ENCODE assay signal across 8 cellular contexts in the genomic region with DNA sequence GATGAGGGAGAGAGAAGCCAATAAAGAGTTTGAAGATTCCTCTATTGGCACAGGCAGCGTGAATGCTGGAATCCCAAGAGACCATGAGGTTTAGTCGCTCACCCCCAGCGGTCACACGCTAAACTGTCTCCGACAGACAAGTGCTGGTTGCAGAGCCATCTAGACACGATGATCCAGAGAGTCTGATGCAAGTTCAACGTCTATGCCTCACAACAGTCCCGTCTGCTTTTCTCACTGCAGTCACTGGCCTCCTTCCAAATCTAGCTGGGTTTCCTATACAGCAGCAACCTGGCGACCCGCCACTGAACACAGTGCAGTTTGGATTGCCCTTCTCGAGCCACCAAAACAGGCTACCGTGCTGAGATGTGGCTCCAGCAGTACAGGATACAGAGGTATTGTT.
DNase-seq lines count a peak whose midpoint lies in the region; ATAC-seq and TF ChIP-seq lines count a peak whose summit lies in the region.

No MANE protein-coding gene starts in this region.

- in situ Hi-C loops in mammary epithelial cell (cut with MboI; ENCODE audit: low sequenced_read_pairs in 2 of 2), result no loop called here

- intact Hi-C loops in MCF 10A (cut with micrococcal nuclease) (no loop called here), mammary epithelial cell (cut with micrococcal nuclease) (no loop called here)

- H3K27me3 Mint-ChIP-seq in MCF 10A (ENCODE audit: insufficient read depth, unreplicated experiment), result no peaks in the 10 kb centered on the region

- no peak overlapping the region for H3K27ac Mint-ChIP-seq in MCF 10A (ENCODE audit: low read depth, unreplicated experiment)

- H3K4me3 Mint-ChIP-seq in MCF 10A (ENCODE audit: unreplicated experiment), result no peak overlapping the region

- H3K4me1 Mint-ChIP-seq in MCF 10A (ENCODE audit: insufficient read depth, unreplicated experiment), result no peaks in the 10 kb centered on the region

- BruUV-seq in MCF 10A (replicated peaks; lab: Mats Ljungman, UMichigan), result no TSS peak
- BruUV-seq in mammary epithelial cell (replicated peaks; lab: Mats Ljungman, UMichigan), result no TSS peak

- DNase-seq in MCF 10A (ENCODE audit: unreplicated experiment) (peak; percentile 17), mammary epithelial cell (no peak), superior temporal gyrus (ENCODE audit: extremely low spot score) (peak; percentile 43), EL (no peak)
- DNase-seq in stimulated activated naive CD8-positive, alpha-beta T cell treated with anti-CD3 and anti-CD28 coated beads, Interleukin-15, Interleukin-2, amounts not matched to agents 100 U/mL and 50 U/mL, for 24 hours, result no peak

- H3K4me1 ChIP-seq in mammary epithelial cell (ENCODE audit: insufficient read depth, low read length), result no peaks in the 10 kb centered on the region

- dilution Hi-C loops in mammary epithelial cell (cut with HindIII; ENCODE audit: low sequenced_read_pairs), result no loop called here

- no peaks in the 10 kb centered on the region for H3K27me3 ChIP-seq in mammary epithelial cell (ENCODE audit: insufficient read depth, low read length)

- no peaks in the 10 kb centered on the region for H3K79me2 ChIP-seq in mammary epithelial cell (ENCODE audit: insufficient read depth, low read length)

- TF ChIP-seq CTCF in MCF 10A (IDR thresholded peaks at IDR 0.05; ENCODE audit: unreplicated experiment) (no peak), mammary epithelial cell (conservative IDR thresholded peaks at IDR 0.05 in 1 of 2, IDR thresholded peaks at IDR 0.05 in 1 of 2; ENCODE audit: extremely low read depth in 1 of 2, insufficient read depth in 1 of 2, low read depth in 1 of 2, low read length in 2 of 2) (no peak)

- no peak overlapping the region for H3K9ac ChIP-seq in mammary epithelial cell (ENCODE audit: insufficient read depth, low read length)

- no peak overlapping the region for H3K4me2 ChIP-seq in mammary epithelial cell (ENCODE audit: insufficient read depth, low read depth, low read length)

- no peaks in the 10 kb centered on the region for H3K36me3 Mint-ChIP-seq in MCF 10A (ENCODE audit: insufficient read depth, unreplicated experiment)

- H3K4me3 ChIP-seq in mammary epithelial cell (replicated peaks in 1 of 3; ENCODE audit: insufficient read depth in 1 of 3, low read depth in 2 of 3, low read length in 3 of 3), result no peak overlapping the region

- CTCF ChIA-PET in MCF 10A (lab: Yijun Ruan, JAX) (no interaction called here), mammary epithelial cell (lab: Charles Lee; ENCODE audit: low non-redundant PET) (no interaction called here)

- peak; percentile 60 for ATAC-seq in HG03196 (IDR thresholded peaks at IDR 0.05; ENCODE audit: unreplicated experiment)
- no peak for ATAC-seq in HG02970 (IDR thresholded peaks at IDR 0.05; ENCODE audit: low FRiP score, unreplicated experiment)
- no peak for ATAC-seq in stimulated activated naive CD8-positive, alpha-beta T cell treated with anti-CD3 and anti-CD28 coated beads, Interleukin-15, Interleukin-2, amounts not matched to agents 100 U/mL and 50 U/mL, for 24 hours

- POLR2A ChIA-PET in MCF 10A (lab: Yijun Ruan, JAX), result no interaction called here

- H2AFZ ChIP-seq in mammary epithelial cell (ENCODE audit: low read depth, low read length), result no peak overlapping the region

- no peaks in the 10 kb centered on the region for H3K36me3 ChIP-seq in mammary epithelial cell (ENCODE audit: insufficient read depth, low read length)

- 92% methylated on average over 12 of the region's 12 CpGs for WGBS in mammary epithelial cell (ENCODE audit: low coverage, missing lambda C conversion rate)

- no peaks in the 10 kb centered on the region for H4K20me1 ChIP-seq in mammary epithelial cell (ENCODE audit: insufficient read depth, low read length)

- no peaks in the 10 kb centered on the region for H3K9me3 Mint-ChIP-seq in MCF 10A (ENCODE audit: unreplicated experiment)

- no peaks in the 10 kb centered on the region for H3K9me3 ChIP-seq in mammary epithelial cell (replicated peaks; ENCODE audit: insufficient read depth, low read length)

- H3K27ac ChIP-seq in mammary epithelial cell (ENCODE audit: insufficient read depth, low read depth, low read length) (no peak overlapping the region), angular gyrus (ENCODE audit: low read depth, low read length) (peak overlapping the region; percentile 9)

Comparison
In these comparisons a context has a peak if more than half of its experiments do, and no peak if none do; other contexts are left out.
1. DNase-seq: peak in MCF 10A (single experiment) and superior temporal gyrus (single experiment); none in mammary epithelial cell (single experiment), stimulated activated naive CD8-positive, alpha-beta T cell treated with anti-CD3 and anti-CD28 coated beads, Interleukin-15, Interleukin-2, amounts not matched to agents 100 U/mL and 50 U/mL, for 24 hours (single experiment) and EL (single experiment).